ENCODE assay signal across 20 cellular contexts in the genomic region with DNA sequence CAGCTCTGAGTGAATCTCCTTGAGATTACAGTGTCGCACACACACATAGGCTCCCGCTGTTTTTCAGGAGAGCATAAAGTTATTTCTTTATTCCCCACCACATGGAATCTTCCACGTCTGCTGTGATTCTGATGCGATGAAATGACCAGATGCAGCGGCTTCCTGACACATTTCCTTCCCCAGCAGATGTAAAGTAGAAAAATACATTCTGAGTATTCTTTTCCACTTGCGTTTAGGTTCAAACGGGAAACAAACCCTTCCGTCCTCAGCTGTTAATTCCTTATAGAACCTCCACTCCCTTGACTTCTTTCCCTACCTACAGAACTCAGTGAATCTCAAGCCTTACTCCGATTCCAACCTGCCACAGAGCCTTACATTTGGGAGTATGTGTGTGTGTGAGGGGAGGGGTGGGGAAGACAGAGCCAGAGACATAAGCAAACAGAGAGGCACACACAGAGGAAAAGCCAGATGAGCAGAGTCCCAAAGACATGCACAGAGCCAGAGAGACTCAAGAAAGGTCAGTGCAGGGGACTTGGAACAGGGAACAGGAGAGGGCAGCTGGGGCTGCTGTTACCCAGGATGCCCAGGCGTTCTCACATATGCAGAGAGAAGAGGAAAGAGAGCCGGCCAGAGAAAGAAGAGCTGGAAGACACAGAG. TPM values are rescaled to one million over a fixed set of nuclear protein-coding genes. Genes with fewer than 3 reads are reported as not detected.
DNase-seq lines count a peak whose midpoint lies in the region; ATAC-seq, FAIRE-seq and TF ChIP-seq lines count a peak whose summit lies in the region.
"Had no signal": no experiment of that assay in that cellular context is flagged by ENCODE, and none has a peak within 500 bp of the region (broad histone marks: within the 10 kb centered on the region; RNA-seq: fewer than 3 reads in every experiment).

No MANE protein-coding gene starts in this region.

- CTCF ChIA-PET in activated CD8-positive, alpha-beta memory T cell treated with anti-CD3 and anti-CD28 coated beads, Interleukin-2, amount 10 ng/mL, durations not matched to agents 7 days and 5 days (lab: Charles Lee): interaction anchor here (1.8 kb wide), 1 partner anchor 11 kb away, joined by 5 read pairs; no protein-coding TSS in a partner anchor
- CTCF ChIA-PET in endothelial cell of umbilical vein (lab: Charles Lee): interaction anchor here (1.2 to 4.4 kb wide), 7 partner anchors 11 to 303 kb away, joined by 3 to 38 read pairs (median 5); no protein-coding TSS in a partner anchor

- H3K4me3 ChIP-seq in endothelial cell of umbilical vein (replicated peaks in 1 of 3; ENCODE audit: insufficient read depth in 1 of 3, low read depth in 1 of 3, low read length in 3 of 3): no peak overlapping the region

- H3K9me3 ChIP-seq in endothelial cell of umbilical vein (replicated peaks; ENCODE audit: control insufficient read depth, insufficient read depth, low read length): no peaks in the 10 kb centered on the region

- no peaks in the 10 kb centered on the region for H4K20me1 ChIP-seq in endothelial cell of umbilical vein (replicated peaks; ENCODE audit: control insufficient read depth, extremely low read depth, insufficient read depth, low read length)

- dilution Hi-C loops in endothelial cell of umbilical vein (cut with MboI; ENCODE audit: extremely low pct_ligation_motif_present, low sequenced_read_pairs): no loop called here

- peaks cover 2% of the 10 kb centered on the region for H3K4me1 Mint-ChIP-seq in activated CD8-positive, alpha-beta memory T cell treated with anti-CD3 and anti-CD28 coated beads, Interleukin-2, amount 10 ng/mL, durations not matched to agents 7 days and 5 days
- H3K4me1 Mint-ChIP-seq in nephron progenitor cell: peaks cover 8% of the 10 kb centered on the region

- H3K9me3 Mint-ChIP-seq in activated CD8-positive, alpha-beta memory T cell treated with anti-CD3 and anti-CD28 coated beads, Interleukin-2, amount 10 ng/mL, durations not matched to agents 7 days and 5 days (ENCODE audit: low read depth): no peaks in the 10 kb centered on the region
- H3K9me3 Mint-ChIP-seq in nephron progenitor cell: peaks cover 2% of the 10 kb centered on the region

- no peaks in the 10 kb centered on the region for H3K27me3 ChIP-seq in endothelial cell of umbilical vein (ENCODE audit: control insufficient read depth in 2 of 2, insufficient read depth in 2 of 2, low read length in 2 of 2)

- H3K36me3 ChIP-seq in endothelial cell of umbilical vein (ENCODE audit: control insufficient read depth in 2 of 2, extremely low read depth in 1 of 2, insufficient read depth in 2 of 2, low read length in 2 of 2): peaks cover 6 to 18% of the 10 kb centered on the region in 2 experiments

- intact Hi-C loops in endothelial cell of umbilical vein (cut with micrococcal nuclease): loop anchor here (1.0 to 5.0 kb wide), 2 partner anchors 89 to 124 kb away; no protein-coding TSS in a partner anchor

- H3K27ac ChIP-seq in VCaP (peak overlapping the region; percentile 41), endothelial cell of umbilical vein (ENCODE audit: insufficient read depth, low read depth, low read length) (peak overlapping the region; percentile 46)
- H3K27ac ChIP-seq: 22Rv1, C4-2B had no signal

- peaks cover 42% of the 10 kb centered on the region for H3K36me3 Mint-ChIP-seq in activated CD8-positive, alpha-beta memory T cell treated with anti-CD3 and anti-CD28 coated beads, Interleukin-2, amount 10 ng/mL, durations not matched to agents 7 days and 5 days
- H3K36me3 Mint-ChIP-seq in nephron progenitor cell (ENCODE audit: low read depth): peaks cover 77% of the 10 kb centered on the region

- ATAC-seq in activated CD8-positive, alpha-beta memory T cell treated with anti-CD3 and anti-CD28 coated beads, Interleukin-2, amount 10 ng/mL, durations not matched to agents 7 days and 5 days: no peak
- ATAC-seq in HG02938 (IDR thresholded peaks at IDR 0.05; ENCODE audit: unreplicated experiment): no peak

- peaks cover 7% of the 10 kb centered on the region for H3K4me1 ChIP-seq in endothelial cell of umbilical vein (ENCODE audit: control insufficient read depth, extremely low read depth, insufficient read depth, low read length)

- no peaks in the 10 kb centered on the region for H3K9me1 ChIP-seq in endothelial cell of umbilical vein (replicated peaks; ENCODE audit: control insufficient read depth, extremely low read depth, insufficient read depth, low read length)

- H2AFZ ChIP-seq in endothelial cell of umbilical vein (ENCODE audit: low read depth, low read length): no peak overlapping the region

- no peak overlapping the region for H3K9ac ChIP-seq in endothelial cell of umbilical vein (replicated peaks; ENCODE audit: extremely low read depth, insufficient read depth, low read length)

- H3K4me3 Mint-ChIP-seq in activated CD8-positive, alpha-beta memory T cell treated with anti-CD3 and anti-CD28 coated beads, Interleukin-2, amount 10 ng/mL, durations not matched to agents 7 days and 5 days: no peak overlapping the region
- H3K4me3 Mint-ChIP-seq in nephron progenitor cell: no peak overlapping the region

- no peaks in the 10 kb centered on the region for H3K27me3 Mint-ChIP-seq in activated CD8-positive, alpha-beta memory T cell treated with anti-CD3 and anti-CD28 coated beads, Interleukin-2, amount 10 ng/mL, durations not matched to agents 7 days and 5 days
- no peaks in the 10 kb centered on the region for H3K27me3 Mint-ChIP-seq in nephron progenitor cell (ENCODE audit: low read depth, poor library complexity)

- no TSS peak for BruUV-seq in endothelial cell of umbilical vein (replicated peaks; lab: Mats Ljungman, UMichigan)

- peak; percentile 56 for FAIRE-seq in endothelial cell of umbilical vein (lab: Jason Lieb, UNC)
- FAIRE-seq: H54 had no signal

- DNase-seq in activated CD8-positive, alpha-beta memory T cell treated with anti-CD3 and anti-CD28 coated beads, Interleukin-2, amount 10 ng/mL, durations not matched to agents 7 days and 5 days: no peak
- no peak for DNase-seq in activated CD8-positive, alpha-beta memory T cell treated with anti-CD3 and anti-CD28 coated beads for 24 hours
- DNase-seq in endothelial cell of umbilical vein (ENCODE audit: low read depth, low spot score) (peak; percentile 56), nephron progenitor cell (no peak), iPS-NIHi11 (ENCODE audit: low spot score) (no peak)
- DNase-seq in activated CD4-positive, alpha-beta T cell treated with anti-CD3 and anti-CD28 coated beads, Interleukin-2, amount 50 U/mL, for 48 hours: no peak
- DNase-seq: AML-193, DMS 273 treated with DMSO at 0.1 percent for 48 hours, DND-41, KG1, NCI-H1092, NCI-H1694, NCI-H2081 treated with DMSO at 0.1 percent for 48 hours, NCI-H446 treated with DMSO at 0.1 percent for 48 hours, SHP77 had no signal

- no peaks in the 10 kb centered on the region for H3K79me2 ChIP-seq in endothelial cell of umbilical vein (ENCODE audit: control insufficient read depth, insufficient read depth, low read length)

- POLR2A ChIA-PET in endothelial cell of umbilical vein (lab: Charles Lee): interaction anchor here (0.6 kb wide), 1 partner anchor 16 kb away, joined by 3 read pairs; no protein-coding TSS in a partner anchor

- no peak for TF ChIP-seq CTCF in VCaP (conservative IDR thresholded peaks at IDR 0.05)
- TF ChIP-seq CTCF in endothelial cell of umbilical vein (IDR thresholded peaks at IDR 0.05; ENCODE audit: extremely low read depth in 1 of 2, insufficient read depth in 1 of 2, low read depth in 1 of 2, low read length in 2 of 2): no peak
- TF ChIP-seq CTCF in nephron progenitor cell (IDR thresholded peaks at IDR 0.05): no peak

- H3K4me2 ChIP-seq in endothelial cell of umbilical vein (ENCODE audit: insufficient read depth, low read length): no peak overlapping the region

- no peak for TF ChIP-seq POLR2A in endothelial cell of umbilical vein (IDR thresholded peaks at IDR 0.05; ENCODE audit: low read depth, low read length)

- H3K27ac Mint-ChIP-seq in activated CD8-positive, alpha-beta memory T cell treated with anti-CD3 and anti-CD28 coated beads, Interleukin-2, amount 10 ng/mL, durations not matched to agents 7 days and 5 days: peak overlapping the region; percentile 5
- peak overlapping the region; percentile 50 for H3K27ac Mint-ChIP-seq in nephron progenitor cell

TF ChIP-seq in endothelial cell of umbilical vein, 7 proteins besides CTCF, POLR2A, EP300 and RAD21:
- TF ChIP-seq POLR2AphosphoS5 (IDR thresholded peaks at IDR 0.05; ENCODE audit: insufficient read depth, low read depth, low read length) (no peak), JUN (IDR thresholded peaks at IDR 0.05; ENCODE audit: borderline replicate concordance, insufficient read depth, insufficient read length, low read depth) (peak; percentile 15), EZH2 (IDR thresholded peaks at IDR 0.05; ENCODE audit: borderline replicate concordance, low read depth, low read length, severe bottlenecking) (no peak), FOS (IDR thresholded peaks at IDR 0.05; ENCODE audit: borderline replicate concordance, insufficient read depth, low read length) (no peak)
TF ChIP-seq in endothelial cell of umbilical vein: peak in this region for 1.

RNA-seq across cellular contexts. Expression of a gene that starts 47.3 kb away (rescaled TPM):
- total RNA-seq in activated CD8-positive, alpha-beta memory T cell treated with anti-CD3 and anti-CD28 coated beads, Interleukin-2, amount 10 ng/mL, durations not matched to agents 7 days and 5 days: 10 to 100 TPM; 10.8 to 13.8 TPM
- 36.4 and 39.9 TPM in 2 replicates for total RNA-seq in endothelial cell of umbilical vein
- polyA plus RNA-seq in endothelial cell of umbilical vein: 11.7 and 18.8 TPM in 2 replicates
- polyA plus RNA-seq in endothelial cell of umbilical vein (2011; cell fraction: cytosol; rRNA removed): 13.2 and 14.9 TPM in 2 replicates
- 14.8 and 15.7 TPM in 2 replicates for polyA plus RNA-seq in endothelial cell of umbilical vein (2011; cell fraction: nucleus; rRNA removed)
- polyA plus RNA-seq in endothelial cell of umbilical vein (2012): 30.1 and 38.2 TPM in 2 replicates
- polyA minus RNA-seq in endothelial cell of umbilical vein: 48.9 and 51.7 TPM in 2 replicates
- 25.0 TPM for polyA minus RNA-seq in endothelial cell of umbilical vein (2011; cell fraction: cytosol; rRNA and poly(A)+ RNA removed)
- 19.5 and 23.6 TPM in 2 replicates for polyA minus RNA-seq in endothelial cell of umbilical vein (2011; cell fraction: nucleus; rRNA and poly(A)+ RNA removed)

RNA-seq across cellular contexts. Expression of a gene that starts 54.8 kb away (rescaled TPM):
- 1 to 10 TPM; 5.4 to 7.4 TPM for total RNA-seq in activated CD8-positive, alpha-beta memory T cell treated with anti-CD3 and anti-CD28 coated beads, Interleukin-2, amount 10 ng/mL, durations not matched to agents 7 days and 5 days
- 12.3 and 14.7 TPM in 2 replicates for total RNA-seq in endothelial cell of umbilical vein
- 6.7 and 7.8 TPM in 2 replicates for polyA plus RNA-seq in endothelial cell of umbilical vein
- polyA plus RNA-seq in endothelial cell of umbilical vein (2011; cell fraction: cytosol; rRNA removed): 8.2 and 8.7 TPM in 2 replicates
- polyA plus RNA-seq in endothelial cell of umbilical vein (2011; cell fraction: nucleus; rRNA removed): 6.9 and 7.7 TPM in 2 replicates
- 8.3 and 10.4 TPM in 2 replicates for polyA plus RNA-seq in endothelial cell of umbilical vein (2012)
- 11.3 and 12.8 TPM in 2 replicates for polyA minus RNA-seq in endothelial cell of umbilical vein
- 6.7 TPM for polyA minus RNA-seq in endothelial cell of umbilical vein (2011; cell fraction: cytosol; rRNA and poly(A)+ RNA removed)
- polyA minus RNA-seq in endothelial cell of umbilical vein (2011; cell fraction: nucleus; rRNA and poly(A)+ RNA removed): 10.3 and 12.6 TPM in 2 replicates
